Comparison of ENCODE assay signal across 17 cellular contexts in genomic region chr19:29636553-29637325, GRCh38.
"Had no signal": no experiment of that assay in that cellular context is flagged by ENCODE, and none has a peak within 500 bp of the region (broad histone marks: within the 10 kb centered on the region; RNA-seq: fewer than 3 reads in every experiment).

No MANE protein-coding gene starts in this region.

- DNase-seq: activated CD4-positive, alpha-beta T cell treated with anti-CD3 and anti-CD28 coated beads, Interleukin-2, amount 50 U/mL, for 4 hours; activated gamma-delta T cell treated with Interleukin-2 at 50 U/mL for 16 hours; cerebellar nuclear complex; effector CD4-positive, alpha-beta T cell; esophagus squamous epithelium; hippocampal formation; mammary epithelial cell; midbrain; nephron progenitor cell; occipital lobe; stimulated activated CD4-positive, alpha-beta T cell treated with anti-CD3 and anti-CD28 coated beads, Interleukin-12 subunit alpha, Interleukin-12 subunit beta, amount 100 ng/mL, for 4 hours; stimulated activated CD4-positive, alpha-beta T cell treated with anti-CD3 and anti-CD28 coated beads, Interleukin-1b, Interleukin-23, amount 100 ng/mL, for 48 hours; stimulated activated naive CD4-positive, alpha-beta T cell treated with Interleukin-2 at 50 U/mL for 16 hours; tibial artery; WERI-Rb-1 had no signal

- H3K4me1 ChIP-seq: esophagus squamous epithelium, tibial artery had no signal

- H3K27ac ChIP-seq: esophagus squamous epithelium, tibial artery, WERI-Rb-1 had no signal

- H3K4me3 ChIP-seq: esophagus squamous epithelium, tibial artery had no signal

- H3K36me3 ChIP-seq: esophagus squamous epithelium, tibial artery, WERI-Rb-1 had no signal

- H3K9me3 ChIP-seq: esophagus squamous epithelium, tibial artery had no signal

- ATAC-seq: activated naive CD4-positive, alpha-beta T cell treated with anti-CD3 and anti-CD28 coated beads, Interleukin-2, amount 50 U/mL, for 72 hours; left lobe of liver had no signal
